In genomic region chr14:24426912-24427536, GRCh38 we compare ENCODE assay signal across 11 cellular contexts. TPM values are rescaled to one million over a fixed set of nuclear protein-coding genes. Genes with fewer than 3 reads are reported as not detected.
DNase-seq lines count a peak whose midpoint lies in the region; ATAC-seq and TF ChIP-seq lines count a peak whose summit lies in the region.
"Had no signal": no experiment of that assay in that cellular context is flagged by ENCODE, and none has a peak within 500 bp of the region (broad histone marks: within the 10 kb centered on the region; RNA-seq: fewer than 3 reads in every experiment).

No MANE protein-coding gene starts in this region.

- H3K9me3 Mint-ChIP-seq in Caco-2 (ENCODE audit: unreplicated experiment): no peaks in the 10 kb centered on the region
- H3K9me3 Mint-ChIP-seq in naive B cell: no peaks in the 10 kb centered on the region

- no peak overlapping the region for H2BK5ac ChIP-seq in IMR-90 (ENCODE audit: low read depth, low read length, poor library complexity, severe bottlenecking)

- H3K18ac ChIP-seq in IMR-90 (ENCODE audit: low read depth, low read length): no peak overlapping the region

- peaks cover 31% of the 10 kb centered on the region for H3K4me1 Mint-ChIP-seq in Caco-2 (ENCODE audit: low read depth, unreplicated experiment)
- peaks cover 24 to 29% (median 28%) of the 10 kb centered on the region in 3 donors for H3K4me1 Mint-ChIP-seq in naive B cell

- dilution Hi-C loops in IMR-90 (cut with HindIII; ENCODE audit: low sequenced_read_pairs, unreplicated experiment): no loop called here

- H3K4me3 Mint-ChIP-seq in Caco-2 (ENCODE audit: unreplicated experiment) (peak overlapping the region; percentile 22), naive B cell (peak overlapping the region in 5 of 8 donors; percentile 9 to 82 (median 25))

- TF ChIP-seq RAD21 in IMR-90 (IDR thresholded peaks at IDR 0.05; ENCODE audit: low read length): no peak

- H4K20me1 ChIP-seq in IMR-90 (ENCODE audit: insufficient read depth, low read length): peaks cover 11% of the 10 kb centered on the region

- ATAC-seq in IMR-90 (ENCODE audit: low read depth): no peak
- ATAC-seq in naive B cell (ENCODE audit: low read depth in 2 of 2): no peak
- ATAC-seq in GM19324 (IDR thresholded peaks at IDR 0.05; ENCODE audit: low FRiP score, unreplicated experiment): no peak

- H3K36me3 ChIP-seq in Caco-2 (ENCODE audit: control insufficient read depth, insufficient read depth, low read length): no peaks in the 10 kb centered on the region
- H3K36me3 ChIP-seq in IMR-90 (ENCODE audit: control insufficient read depth, insufficient read depth, low read length): peaks cover 4% of the 10 kb centered on the region; the same call in 1 of the 2 replicates

- peak overlapping the region; percentile 28; the same call in 1 of the 2 replicates for H2AK5ac ChIP-seq in IMR-90 (ENCODE audit: low read depth, low read length)

- BruUV-seq in Caco-2 (replicated peaks; lab: Mats Ljungman, UMichigan): no TSS peak
- no TSS peak for BruUV-seq in IMR-90 (replicated peaks; lab: Mats Ljungman, UMichigan)

- H3K79me1 ChIP-seq in IMR-90 (ENCODE audit: low read depth in 1 of 2, low read length in 2 of 2): peaks cover 7 to 27% of the 10 kb centered on the region in 2 experiments; a peak in 3 of 4 replicates

- H4K91ac ChIP-seq in IMR-90 (ENCODE audit: insufficient read depth, low read depth, low read length): no peak overlapping the region

- H2BK15ac ChIP-seq in IMR-90 (ENCODE audit: low read depth, low read length): no peak overlapping the region

- H2AK9ac ChIP-seq in IMR-90 (replicated peaks; ENCODE audit: low read depth, low read length, poor library complexity): peak overlapping the region; percentile 9

- no peak overlapping the region for H4K8ac ChIP-seq in IMR-90 (ENCODE audit: low read depth in 2 of 2, low read length in 2 of 2)

- H3K9ac ChIP-seq in IMR-90 (ENCODE audit: low read depth, low read length): no peak overlapping the region

- CTCF ChIA-PET in Caco-2 (lab: Charles Lee): interaction anchor here (1.0 to 2.3 kb wide), 5 partner anchors 9 to 94 kb away, joined by 3 to 23 read pairs (median 5); no protein-coding TSS in a partner anchor
- CTCF ChIA-PET in IMR-90 (lab: Yijun Ruan, JAX): no interaction called here

- no peaks in the 10 kb centered on the region for H3K9me3 ChIP-seq in Caco-2
- H3K9me3 ChIP-seq in IMR-90 (ENCODE audit: control insufficient read depth, insufficient read depth, low read length): no peaks in the 10 kb centered on the region

- no peak overlapping the region for H3K14ac ChIP-seq in IMR-90 (replicated peaks; ENCODE audit: low read depth, low read length)

- H3K27me3 Mint-ChIP-seq in Caco-2 (ENCODE audit: insufficient read depth, unreplicated experiment): no peaks in the 10 kb centered on the region
- H3K27me3 Mint-ChIP-seq in naive B cell: no peaks in the 10 kb centered on the region

- H3K27me3 ChIP-seq in Caco-2 (replicated peaks; ENCODE audit: control insufficient read depth, insufficient read depth, low read length) (no peaks in the 10 kb centered on the region), IMR-90 (ENCODE audit: control insufficient read depth, insufficient read depth, low read length) (peaks cover 10% of the 10 kb centered on the region)

- no peak overlapping the region for H3K27ac ChIP-seq in IMR-90 (ENCODE audit: insufficient read depth, low read length)

- H3K4me2 ChIP-seq in IMR-90 (ENCODE audit: low read depth, low read length): no peak overlapping the region

- no peak overlapping the region for H3K23ac ChIP-seq in IMR-90 (ENCODE audit: low read depth, low read length)

- no peak overlapping the region for H4K5ac ChIP-seq in IMR-90 (ENCODE audit: low read depth, low read length)

- H3K4me3 ChIP-seq in Caco-2 (ENCODE audit: low read depth, low read length) (no peak overlapping the region), IMR-90 (ENCODE audit: insufficient read depth, low read depth, low read length) (no peak overlapping the region)

- in situ Hi-C loops in IMR-90 (cut with MboI; ENCODE audit: low sequenced_read_pairs): loop anchor here (25.0 kb wide), 1 partner anchor 1115 kb away; the partner anchor contains the start of genes BCL2L2, PABPN1 and PPP1R3E

- POLR2A ChIA-PET in Caco-2 (lab: Charles Lee): interaction anchor here (0.5 to 1.0 kb wide), 4 partner anchors 15 to 168 kb away, joined by 3 to 8 read pairs (median 3); no protein-coding TSS in a partner anchor
- POLR2A ChIA-PET in IMR-90 (lab: Charles Lee; ENCODE audit: unreplicated experiment): no interaction called here

- DNase-seq in Caco-2 (peak; percentile 75 to 88), IMR-90 (no peak), cerebellar cortex (ENCODE audit: low spot score) (peak; percentile 97), naive B cell (no peak), kidney tubule cell (ENCODE audit: low spot score) (no peak), SKM-1 (lab: John Stamatoyannopoulos, UW; ENCODE audit: unreplicated experiment) (no peak)
- DNase-seq: NCI-H2081 treated with DMSO at 0.1 percent for 48 hours; RPMI8226; stimulated activated CD4-positive, alpha-beta T cell treated with anti-CD3 and anti-CD28 coated beads, Interleukin-2, amount 100 ng/mL, for 48 hours had no signal

- intact Hi-C loops in Caco-2 (cut with micrococcal nuclease; ENCODE audit: unreplicated experiment) (loop anchor here (1.0 kb wide), 1 partner anchor 60 kb away; no protein-coding TSS in a partner anchor), IMR-90 (cut with micrococcal nuclease) (no loop called here)

- TF ChIP-seq CTCF in Caco-2 (IDR thresholded peaks at IDR 0.05; ENCODE audit: insufficient read depth in 1 of 2, low read depth in 1 of 2, low read length in 1 of 2, severe bottlenecking in 1 of 2, unreplicated experiment in 1 of 2): no peak
- no peak for TF ChIP-seq CTCF in IMR-90 (conservative IDR thresholded peaks at IDR 0.05; ENCODE audit: low read depth, low read length)

- H3K27ac Mint-ChIP-seq in Caco-2 (ENCODE audit: unreplicated experiment): peak overlapping the region; percentile 27
- H3K27ac Mint-ChIP-seq in naive B cell: peak overlapping the region in 3 of 6 donors; percentile 22 to 91 (median 89)

- H3K4me1 ChIP-seq in Caco-2 (peaks cover 76% of the 10 kb centered on the region), IMR-90 (ENCODE audit: control insufficient read depth, insufficient read depth, low read length) (peaks cover 13% of the 10 kb centered on the region; the same call in 1 of the 2 replicates)

- no peak overlapping the region for H2BK120ac ChIP-seq in IMR-90 (ENCODE audit: low read depth, low read length)

- peaks cover 6% of the 10 kb centered on the region for H3K36me3 Mint-ChIP-seq in Caco-2 (ENCODE audit: insufficient read depth, unreplicated experiment)
- H3K36me3 Mint-ChIP-seq in naive B cell: peaks cover 0 to 6% of the 10 kb centered on the region in 2 donors

- WGBS in IMR-90 (ENCODE audit: extremely low coverage in 2 of 2, insufficient read length in 1 of 2), 2 experiments: 67% methylated on average over 3 of the region's 8 CpGs; no CpG with 5 or more reads in 1 of the 2 experiments

- H3K9me1 ChIP-seq in IMR-90 (ENCODE audit: insufficient read depth, low read length): peaks cover 5% of the 10 kb centered on the region

- 0 out of 2 replicates have a peak overlapping the region, but pooled peaks have one; percentile 47 for H2BK20ac ChIP-seq in IMR-90 (ENCODE audit: low read depth, low read length)

- H3K56ac ChIP-seq in IMR-90 (ENCODE audit: extremely low read depth, insufficient read depth, low read length): no peak overlapping the region

- no peak for TF ChIP-seq POLR2A in IMR-90 (IDR thresholded peaks at IDR 0.05; ENCODE audit: low read depth, low read length)

- H3K4ac ChIP-seq in IMR-90 (ENCODE audit: low read depth, low read length): 0 out of 2 replicates have a peak overlapping the region, but pooled peaks have one; percentile 15

- no peak overlapping the region for H2AFZ ChIP-seq in IMR-90 (replicated peaks; ENCODE audit: low read length, poor library complexity)

TF ChIP-seq in IMR-90, 13 proteins besides CTCF, POLR2A, EP300 and RAD21:
- no peak for TF ChIP-seq RFX5 (IDR thresholded peaks at IDR 0.05; ENCODE audit: low read depth, low read length)

RNA-seq across cellular contexts. Expression of gene CBLN3, which starts 2.4 kb away (rescaled TPM):
- total RNA-seq in Caco-2 (2022) (1.1 and 1.4 TPM in 2 replicates), IMR-90 (2012; rRNA removed) (0.56 and 0.72 TPM in 2 replicates)
- polyA plus RNA-seq in IMR-90 (2012; rRNA removed) (3.9 and 4.5 TPM in 2 replicates), naive B cell (ENCODE audit: low read depth in 6 of 6) (1 to 10 TPM in 5 of 6 donors, under 1 TPM in 1; 0.70 to 2.6 (median 2.1) TPM)
- 2.7 and 2.9 TPM in 2 replicates for polyA plus RNA-seq in IMR-90 (2012; cell fraction: cytosol; rRNA removed)
- 27.9 and 42.0 TPM in 2 replicates for polyA plus RNA-seq in IMR-90 (2012; cell fraction: nucleus; rRNA removed; ENCODE audit: low replicate concordance)
- total RNA-seq: Daoy had no signal

RNA-seq across cellular contexts. Expression of gene KHNYN, which starts 2.7 kb away (rescaled TPM):
- 50.0 and 50.5 TPM in 2 replicates for total RNA-seq in Caco-2 (2022)
- 22.8 and 24.4 TPM in 2 replicates for total RNA-seq in IMR-90 (2012; rRNA removed)
- polyA plus RNA-seq in IMR-90 (2012; rRNA removed): 16.1 and 18.9 TPM in 2 replicates
- 9.2 and 9.4 TPM in 2 replicates for polyA plus RNA-seq in IMR-90 (2012; cell fraction: cytosol; rRNA removed)
- 44.0 and 53.0 TPM in 2 replicates for polyA plus RNA-seq in IMR-90 (2012; cell fraction: nucleus; rRNA removed; ENCODE audit: low replicate concordance)
- polyA plus RNA-seq in naive B cell (ENCODE audit: low read depth in 6 of 6): 10 to 100 TPM; 22.8 to 39.8 (median 24.0) TPM

RNA-seq across cellular contexts. Expression of gene SDR39U1, which starts 15.6 kb away (rescaled TPM):
- total RNA-seq in Caco-2 (2022) (44.1 and 45.8 TPM in 2 replicates), IMR-90 (2012; rRNA removed) (5.0 and 7.5 TPM in 2 replicates)
- polyA plus RNA-seq in IMR-90 (2012; rRNA removed) (46.3 and 50.4 TPM in 2 replicates), naive B cell (ENCODE audit: low read depth in 6 of 6) (100 to 1,000 TPM in 2 of 6 donors, 10 to 100 TPM in 4; 79.5 to 106 (median 87.5) TPM)
- 32.8 and 36.4 TPM in 2 replicates for polyA plus RNA-seq in IMR-90 (2012; cell fraction: cytosol; rRNA removed)
- polyA plus RNA-seq in IMR-90 (2012; cell fraction: nucleus; rRNA removed; ENCODE audit: low replicate concordance): 229 and 384 TPM in 2 replicates

RNA-seq across cellular contexts. Expression of gene NYNRIN, which starts 28.2 kb away (rescaled TPM):
- 5.9 and 6.1 TPM in 2 replicates for total RNA-seq in Caco-2 (2022)
- 1.7 and 2.2 TPM in 2 replicates for total RNA-seq in IMR-90 (2012; rRNA removed)
- 5.3 and 5.4 TPM in 2 replicates for polyA plus RNA-seq in IMR-90 (2012; rRNA removed)
- 2.7 and 4.6 TPM in 2 replicates for polyA plus RNA-seq in IMR-90 (2012; cell fraction: cytosol; rRNA removed)
- 10.7 and 11.1 TPM in 2 replicates for polyA plus RNA-seq in IMR-90 (2012; cell fraction: nucleus; rRNA removed; ENCODE audit: low replicate concordance)
- under 1 TPM in 2 of 6 donors, not detected in 4; 0.05 to 0.14 TPM for polyA plus RNA-seq in naive B cell (ENCODE audit: low read depth in 6 of 6)

RNA-seq across cellular contexts. Expression of gene NFATC4, which starts 59.0 kb away (rescaled TPM):
- total RNA-seq in Caco-2 (2022) (0.84 and 0.88 TPM in 2 replicates), IMR-90 (2012; rRNA removed) (13.6 and 15.6 TPM in 2 replicates)
- polyA plus RNA-seq in IMR-90 (2012; rRNA removed) (35.8 and 38.4 TPM in 2 replicates), naive B cell (ENCODE audit: low read depth in 6 of 6) (under 1 TPM in 2 of 6 donors, not detected in 4; 0.19 to 0.43 TPM)
- polyA plus RNA-seq in IMR-90 (2012; cell fraction: cytosol; rRNA removed): 19.7 and 21.1 TPM in 2 replicates
- 286 and 363 TPM in 2 replicates for polyA plus RNA-seq in IMR-90 (2012; cell fraction: nucleus; rRNA removed; ENCODE audit: low replicate concordance)

Comparison
In these comparisons a context has a peak if more than half of its experiments do, and no peak if none do; other contexts are left out.
1. DNase-seq: peak in Caco-2 (2 of 2) and cerebellar cortex (single experiment); none in IMR-90 (single experiment), naive B cell (single experiment), kidney tubule cell (single experiment) and SKM-1 (single experiment).